ENCODE assay signal across 8 cellular contexts in the genomic region with DNA sequence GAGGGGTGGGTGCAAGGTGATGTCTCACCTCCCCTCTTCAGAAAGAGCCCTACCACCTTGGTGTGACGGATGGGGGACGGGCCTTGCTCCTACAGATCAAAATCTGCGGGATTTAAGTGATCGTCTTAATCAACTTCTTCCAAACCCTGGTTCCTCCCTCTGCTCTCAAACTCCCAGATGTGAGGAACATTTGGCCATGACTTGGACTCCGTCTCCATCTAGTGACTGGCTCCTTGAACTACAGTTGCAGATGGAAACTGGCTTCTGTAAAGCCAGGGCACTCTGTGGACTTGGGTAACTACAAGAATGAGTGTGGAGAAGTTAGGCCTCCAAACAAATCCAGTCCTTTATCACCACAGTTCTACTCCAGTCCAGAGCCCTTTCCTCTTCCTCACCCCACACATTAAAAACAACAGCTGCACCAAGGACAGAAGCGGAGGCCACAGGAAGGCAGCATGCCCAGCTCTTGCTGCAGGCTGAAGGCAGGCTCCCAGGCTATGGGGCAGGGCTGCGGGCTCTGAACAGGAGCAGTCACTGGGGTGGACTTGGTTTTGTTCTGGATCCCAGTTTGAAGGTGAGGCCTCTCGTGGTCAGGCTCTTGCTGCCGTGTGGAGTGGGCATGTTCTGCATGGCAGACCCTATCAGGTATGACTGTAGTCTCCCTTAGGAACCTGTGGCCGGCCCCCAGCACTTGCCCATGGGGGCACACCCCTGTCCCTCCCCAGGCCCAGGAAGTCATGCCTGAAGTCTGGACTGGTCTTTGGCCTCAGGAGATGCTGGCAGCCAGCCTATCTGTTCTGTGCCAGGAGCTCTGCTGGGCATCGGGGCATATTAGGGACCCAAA.
DNase-seq lines count a peak whose midpoint lies in the region; ATAC-seq, FAIRE-seq and TF ChIP-seq lines count a peak whose summit lies in the region.

No MANE protein-coding gene starts in this region.

- intact Hi-C loops in GM12878 (cut with micrococcal nuclease; ENCODE audit: unreplicated experiment): loop anchor here (1.0 to 2.0 kb wide), 3 partner anchors 370 to 1554 kb away; no protein-coding TSS in a partner anchor
- intact Hi-C loops in stomach (cut with DNase I; ENCODE audit: low total_unique reads): no loop called here

- peak; percentile 97 for TF ChIP-seq RAD21 in GM12878 (IDR thresholded peaks at IDR 0.05; ENCODE audit: insufficient read depth, low read depth, low read length)

- no peaks in the 10 kb centered on the region for H3K36me3 ChIP-seq in GM12878 (ENCODE audit: control insufficient read depth in 2 of 2, insufficient read depth in 2 of 2, low read length in 1 of 2)
- no peaks in the 10 kb centered on the region for H3K36me3 ChIP-seq in iPS DF 6.9 (ENCODE audit: control insufficient read depth, insufficient read depth, low read length)
- no peaks in the 10 kb centered on the region for H3K36me3 ChIP-seq in stomach

- H3K4me3 ChIP-seq in GM12878 (no peak overlapping the region), iPS DF 6.9 (ENCODE audit: low read length) (no peak overlapping the region), stomach (no peak overlapping the region)

- H3K27ac ChIP-seq in GM12878 (ENCODE audit: control insufficient read depth, insufficient read depth) (no peak overlapping the region), iPS DF 6.9 (ENCODE audit: low read length) (no peak overlapping the region), stomach (no peak overlapping the region)

- RAD21 ChIA-PET in GM12878 (lab: Charles Lee; ENCODE audit: unreplicated experiment): no interaction called here

- H3K27me3 ChIP-seq in GM12878 (replicated peaks in 1 of 2; ENCODE audit: control insufficient read depth in 2 of 2, insufficient read depth in 2 of 2, low read length in 1 of 2) (peaks cover 0 to 3% of the 10 kb centered on the region in 2 experiments; a peak in 1 of 4 replicates), iPS DF 6.9 (ENCODE audit: control insufficient read depth, insufficient read depth, low read length) (no peaks in the 10 kb centered on the region), stomach (no peaks in the 10 kb centered on the region)

- H3K9me3 ChIP-seq in GM12878 (replicated peaks; ENCODE audit: control insufficient read depth, insufficient read depth, low read length): no peaks in the 10 kb centered on the region
- no peaks in the 10 kb centered on the region for H3K9me3 ChIP-seq in iPS DF 6.9 (ENCODE audit: control insufficient read depth, insufficient read depth, low read length)
- H3K9me3 ChIP-seq in stomach: no peaks in the 10 kb centered on the region

- peak; percentile 68 for FAIRE-seq in GM12878 (lab: Jason Lieb, UNC)

- POLR2A ChIA-PET in GM12878 (lab: Charles Lee): no interaction called here

- WGBS in GM12878 (ENCODE audit: insufficient coverage, insufficient replicate concordance, low lambda C conversion rate, missing lambda C conversion rate): 16% methylated on average over 11 of the region's 11 CpGs
- no CpG with 5 or more reads among the region's 11 CpGs for WGBS in iPS DF 6.9 (ENCODE audit: insufficient coverage, insufficient read length)
- 36 to 50% (median 46%) methylated on average over 8 to 11 of the region's 11 CpGs for WGBS in stomach, 5 donors

- ATAC-seq in GM19463 (IDR thresholded peaks at IDR 0.05; ENCODE audit: unreplicated experiment) (peak; percentile 83), HG03457 (IDR thresholded peaks at IDR 0.05; ENCODE audit: unreplicated experiment) (peak; percentile 78), GM12878 (peak; percentile 88)

- DNase-seq in ELR (ENCODE audit: low read depth) (peak; percentile 15), NCI-H774 (lab: John Stamatoyannopoulos, UW) (peak; percentile 17), GM12878 (ENCODE audit: low read depth, low spot score) (no peak), iPS DF 6.9 (ENCODE audit: low read depth, low spot score) (peak; percentile 71), stomach (no peak)
- no peak for DNase-seq in central memory CD4-positive, alpha-beta T cell

- in situ Hi-C loops in GM12878 (cut with MboI): loop anchor here (10.0 kb wide), 1 partner anchor 1548 kb away; no protein-coding TSS in a partner anchor

- no TSS peak for BruUV-seq in GM12878 (replicated peaks; lab: Mats Ljungman, UMichigan)

- H3K9ac ChIP-seq in GM12878 (ENCODE audit: control insufficient read depth, insufficient read depth, low read length): no peak overlapping the region

- H3K79me2 ChIP-seq in GM12878 (ENCODE audit: control insufficient read depth, insufficient read depth, low read length): no peaks in the 10 kb centered on the region

- SMC1A ChIA-PET in GM12878 (lab: Charles Lee; ENCODE audit: uncharacterized antibody, unreplicated experiment): no interaction called here

- no peak overlapping the region for H3K4me2 ChIP-seq in GM12878 (ENCODE audit: control insufficient read depth, insufficient read depth)

- H3K4me1 ChIP-seq in GM12878 (ENCODE audit: control insufficient read depth, insufficient read depth, low read length): no peaks in the 10 kb centered on the region
- H3K4me1 ChIP-seq in iPS DF 6.9 (ENCODE audit: control insufficient read depth, insufficient read depth, low read length): no peaks in the 10 kb centered on the region; the same call in 1 of the 2 replicates
- no peaks in the 10 kb centered on the region for H3K4me1 ChIP-seq in stomach

- TF ChIP-seq CTCF in GM12878 (IDR thresholded peaks at IDR 0.05 in 2 of 3, conservative IDR thresholded peaks at IDR 0.05 in 1 of 3; ENCODE audit: control insufficient read depth in 2 of 3, extremely low read depth in 1 of 3, insufficient read depth in 1 of 3, low read depth in 3 of 3, low read length in 3 of 3): peak; percentile 86 to 91 (median 86)
- TF ChIP-seq CTCF in stomach (IDR thresholded peaks at IDR 0.05): peak in 5 of 7 experiments; percentile 42 to 54 (median 45)

- TF ChIP-seq POLR2A in GM12878 (IDR thresholded peaks at IDR 0.05; ENCODE audit: low read depth, low read length) (no peak), stomach (IDR thresholded peaks at IDR 0.05) (no peak)

- CTCF ChIA-PET in GM12878 (lab: Yijun Ruan, JAX): interaction anchor here (0.5 to 1.4 kb wide), 2 partner anchors 9 to 1554 kb away, joined by 3 to 5 read pairs; no protein-coding TSS in a partner anchor

- TF ChIP-seq EP300 in GM12878 (IDR thresholded peaks at IDR 0.05; ENCODE audit: borderline replicate concordance in 1 of 2, control insufficient read depth in 1 of 2, low read depth in 2 of 2, low read length in 2 of 2) (no peak), stomach (IDR thresholded peaks at IDR 0.05) (no peak)

- H4K20me1 ChIP-seq in GM12878 (ENCODE audit: control insufficient read depth, insufficient read depth): 0 out of 2 replicates have a peak, but pooled peaks cover 2% of the 10 kb centered on the region

- no peak overlapping the region for H2AFZ ChIP-seq in GM12878 (ENCODE audit: control insufficient read depth, low read depth, low read length)

TF ChIP-seq in GM12878, 131 proteins besides CTCF, POLR2A, EP300 and RAD21 (continues in another document):
- TF ChIP-seq ZNF24 (IDR thresholded peaks at IDR 0.05): no peak
- TF ChIP-seq, protein P1, sequence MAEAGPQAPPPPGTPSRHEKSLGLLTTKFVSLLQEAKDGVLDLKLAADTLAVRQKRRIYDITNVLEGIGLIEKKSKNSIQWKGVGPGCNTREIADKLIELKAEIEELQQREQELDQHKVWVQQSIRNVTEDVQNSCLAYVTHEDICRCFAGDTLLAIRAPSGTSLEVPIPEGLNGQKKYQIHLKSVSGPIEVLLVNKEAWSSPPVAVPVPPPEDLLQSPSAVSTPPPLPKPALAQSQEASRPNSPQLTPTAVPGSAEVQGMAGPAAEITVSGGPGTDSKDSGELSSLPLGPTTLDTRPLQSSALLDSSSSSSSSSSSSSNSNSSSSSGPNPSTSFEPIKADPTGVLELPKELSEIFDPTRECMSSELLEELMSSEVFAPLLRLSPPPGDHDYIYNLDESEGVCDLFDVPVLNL (IDR thresholded peaks at IDR 0.05; ENCODE audit: low read depth, low read length): no peak
- TF ChIP-seq, protein P2, sequence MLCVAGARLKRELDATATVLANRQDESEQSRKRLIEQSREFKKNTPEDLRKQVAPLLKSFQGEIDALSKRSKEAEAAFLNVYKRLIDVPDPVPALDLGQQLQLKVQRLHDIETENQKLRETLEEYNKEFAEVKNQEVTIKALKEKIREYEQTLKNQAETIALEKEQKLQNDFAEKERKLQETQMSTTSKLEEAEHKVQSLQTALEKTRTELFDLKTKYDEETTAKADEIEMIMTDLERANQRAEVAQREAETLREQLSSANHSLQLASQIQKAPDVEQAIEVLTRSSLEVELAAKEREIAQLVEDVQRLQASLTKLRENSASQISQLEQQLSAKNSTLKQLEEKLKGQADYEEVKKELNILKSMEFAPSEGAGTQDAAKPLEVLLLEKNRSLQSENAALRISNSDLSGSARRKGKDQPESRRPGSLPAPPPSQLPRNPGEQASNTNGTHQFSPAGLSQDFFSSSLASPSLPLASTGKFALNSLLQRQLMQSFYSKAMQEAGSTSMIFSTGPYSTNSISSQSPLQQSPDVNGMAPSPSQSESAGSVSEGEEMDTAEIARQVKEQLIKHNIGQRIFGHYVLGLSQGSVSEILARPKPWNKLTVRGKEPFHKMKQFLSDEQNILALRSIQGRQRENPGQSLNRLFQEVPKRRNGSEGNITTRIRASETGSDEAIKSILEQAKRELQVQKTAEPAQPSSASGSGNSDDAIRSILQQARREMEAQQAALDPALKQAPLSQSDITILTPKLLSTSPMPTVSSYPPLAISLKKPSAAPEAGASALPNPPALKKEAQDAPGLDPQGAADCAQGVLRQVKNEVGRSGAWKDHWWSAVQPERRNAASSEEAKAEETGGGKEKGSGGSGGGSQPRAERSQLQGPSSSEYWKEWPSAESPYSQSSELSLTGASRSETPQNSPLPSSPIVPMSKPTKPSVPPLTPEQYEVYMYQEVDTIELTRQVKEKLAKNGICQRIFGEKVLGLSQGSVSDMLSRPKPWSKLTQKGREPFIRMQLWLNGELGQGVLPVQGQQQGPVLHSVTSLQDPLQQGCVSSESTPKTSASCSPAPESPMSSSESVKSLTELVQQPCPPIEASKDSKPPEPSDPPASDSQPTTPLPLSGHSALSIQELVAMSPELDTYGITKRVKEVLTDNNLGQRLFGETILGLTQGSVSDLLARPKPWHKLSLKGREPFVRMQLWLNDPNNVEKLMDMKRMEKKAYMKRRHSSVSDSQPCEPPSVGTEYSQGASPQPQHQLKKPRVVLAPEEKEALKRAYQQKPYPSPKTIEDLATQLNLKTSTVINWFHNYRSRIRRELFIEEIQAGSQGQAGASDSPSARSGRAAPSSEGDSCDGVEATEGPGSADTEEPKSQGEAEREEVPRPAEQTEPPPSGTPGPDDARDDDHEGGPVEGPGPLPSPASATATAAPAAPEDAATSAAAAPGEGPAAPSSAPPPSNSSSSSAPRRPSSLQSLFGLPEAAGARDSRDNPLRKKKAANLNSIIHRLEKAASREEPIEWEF (IDR thresholded peaks at IDR 0.05; ENCODE audit: insufficient replicate concordance, low read depth, low read length): no peak
- TF ChIP-seq IRF4 (IDR thresholded peaks at IDR 0.05; ENCODE audit: low read depth, low read length): peak; percentile 42; the same call in 1 of the 2 replicates
- TF ChIP-seq SMAD1 (IDR thresholded peaks at IDR 0.05; ENCODE audit: low read depth, partially characterized antibody): no peak
- no peak for TF ChIP-seq KAT2A (conservative IDR thresholded peaks at IDR 0.05; ENCODE audit: control insufficient read depth, low read depth, low read length)
- 0 out of 3 replicates have a peak, but pooled peaks have one; percentile 11 for TF ChIP-seq POU2F2 (IDR thresholded peaks at IDR 0.05; ENCODE audit: borderline replicate concordance, low read depth, low read length)

Comparison
In these comparisons a context has a peak if more than half of its experiments do, and no peak if none do; other contexts are left out.
1. DNase-seq: peak in ELR (single experiment), NCI-H774 (single experiment) and iPS DF 6.9 (single experiment); none in GM12878 (single experiment), stomach (single experiment) and central memory CD4-positive, alpha-beta T cell (single experiment).
2. Peak in every context shown above with its lines, with median percentiles within 50 percentile points of each other: ATAC-seq.